10 cellular contexts compared by ENCODE assay signal in the genomic region with DNA sequence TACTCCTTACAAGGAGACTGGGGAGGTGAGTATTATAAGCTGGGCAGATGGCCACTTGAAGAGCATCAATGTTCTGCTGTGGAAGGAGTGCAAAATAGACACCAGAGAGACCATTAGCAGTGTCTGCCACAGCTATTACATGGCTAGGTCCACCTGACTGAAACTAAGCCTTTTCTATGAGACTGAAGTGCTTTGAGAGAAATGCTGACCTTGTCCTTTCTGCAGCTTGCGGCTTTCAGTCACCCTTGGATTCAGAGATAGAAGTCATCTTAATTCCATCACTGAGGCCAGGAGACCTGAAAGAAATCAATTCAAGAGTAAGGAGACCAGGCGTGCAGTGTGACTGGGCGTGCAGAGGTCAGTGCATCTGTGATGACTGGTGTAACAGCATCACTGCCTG. TPM values are rescaled to one million over a fixed set of nuclear protein-coding genes. Genes with fewer than 3 reads are reported as not detected.
A peak's percentile ranks its signal among the peaks of the same experiment; 100 is the strongest.
DNase-seq lines count a peak whose midpoint lies in the region; ATAC-seq and TF ChIP-seq lines count a peak whose summit lies in the region.
"Had no signal": no experiment of that assay in that cellular context is flagged by ENCODE, and none has a peak within 500 bp of the region (broad histone marks: within the 10 kb centered on the region; RNA-seq: fewer than 3 reads in every experiment).

No MANE protein-coding gene starts in this region.

- H3K4me3 ChIP-seq in BLaER1 treated with 17β-estradiol and CSF1 and Interleukin-3, amounts not matched to agents 10 nM and 100 nM = peak overlapping the region; percentile 55 to 88 (median 76)
- H3K4me3 ChIP-seq in KMS-11 (IDR thresholded peaks at IDR 0.05; ENCODE audit: insufficient read depth, low read depth, low read length) (no peak overlapping the region), brain microvascular endothelial cell (ENCODE audit: low read depth, low read length) (no peak overlapping the region)
- peak overlapping the region; percentile 83 for H3K4me3 ChIP-seq in effector memory CD4-positive, alpha-beta T cell (ENCODE audit: insufficient read depth, low read depth, low read length, poor library complexity, severe bottlenecking)

- H3K27ac ChIP-seq in BLaER1 treated with 17β-estradiol and CSF1 and Interleukin-3, amounts not matched to agents 10 nM and 100 nM = no peak overlapping the region
- H3K27ac ChIP-seq in KMS-11 (no peak overlapping the region), brain microvascular endothelial cell (no peak overlapping the region)
- no peak overlapping the region for H3K27ac ChIP-seq in effector memory CD4-positive, alpha-beta T cell (ENCODE audit: insufficient read depth, low read length, poor library complexity, severe bottlenecking)

- H3K27me3 Mint-ChIP-seq in natural killer cell treated with Interleukin-12 subunit alpha and Interleukin-12 subunit beta and Interleukin-15 and Interleukin-18, amount 100 ng/mL, for 72 hours = peaks cover 0 to 3% of the 10 kb centered on the region in 2 donors

- DNase-seq in effector memory CD4-positive, alpha-beta T cell = no peak
- no peak for DNase-seq in natural killer cell treated with Interleukin-12 subunit alpha and Interleukin-12 subunit beta and Interleukin-15 and Interleukin-18, amount 100 ng/mL, for 72 hours (ENCODE audit: low spot score)
- DNase-seq in SHP77 (lab: John Stamatoyannopoulos, UW) = no peak
- no peak for DNase-seq in brain microvascular endothelial cell
- DNase-seq in stimulated activated naive CD4-positive, alpha-beta T cell (lab: John Stamatoyannopoulos, UW) = no peak

- peak overlapping the region; percentile 80 for H3K4me3 Mint-ChIP-seq in natural killer cell treated with Interleukin-12 subunit alpha and Interleukin-12 subunit beta and Interleukin-15 and Interleukin-18, amount 100 ng/mL, for 72 hours

- H4K20me1 ChIP-seq in BLaER1 treated with 17β-estradiol and CSF1 and Interleukin-3, amounts not matched to agents 10 nM and 100 nM = no peaks in the 10 kb centered on the region
- H4K20me1 ChIP-seq in KMS-11 (ENCODE audit: insufficient read depth) = no peaks in the 10 kb centered on the region

- peak overlapping the region; percentile 98; the same call in 1 of the 2 replicates for H2AFZ ChIP-seq in KMS-11 (ENCODE audit: low read depth)

- H3K4me1 ChIP-seq in BLaER1 treated with 17β-estradiol and CSF1 and Interleukin-3, amounts not matched to agents 10 nM and 100 nM = peaks cover 10 to 27% (median 13%) of the 10 kb centered on the region in 10 experiments
- H3K4me1 ChIP-seq in KMS-11 (ENCODE audit: low read depth, poor library complexity, severe bottlenecking) = no peaks in the 10 kb centered on the region
- peaks cover 8% of the 10 kb centered on the region for H3K4me1 ChIP-seq in effector memory CD4-positive, alpha-beta T cell (ENCODE audit: control insufficient read depth, insufficient read depth, low read length, poor library complexity, severe bottlenecking)

- peak overlapping the region in 10 of 11 experiments; percentile 54 to 91 (median 74); a peak in 18 of 22 replicates for H3K4me2 ChIP-seq in BLaER1 treated with 17β-estradiol and CSF1 and Interleukin-3, amounts not matched to agents 10 nM and 100 nM
- H3K4me2 ChIP-seq in KMS-11 = peak overlapping the region; percentile 43; the same call in 1 of the 2 replicates

- TF ChIP-seq CTCF in KMS-11 (conservative IDR thresholded peaks at IDR 0.05; ENCODE audit: low read depth, low read length) (no peak), brain microvascular endothelial cell (IDR thresholded peaks at IDR 0.05; ENCODE audit: low read depth, low read length, missing control alignments) (no peak)

- peaks cover 12% of the 10 kb centered on the region for H3K9me3 Mint-ChIP-seq in natural killer cell treated with Interleukin-12 subunit alpha and Interleukin-12 subunit beta and Interleukin-15 and Interleukin-18, amount 100 ng/mL, for 72 hours

- in situ Hi-C loops in brain microvascular endothelial cell (cut with HindIII; ENCODE audit: low pct_ligation_motif_present, low sequenced_read_pairs) = no loop called here

- peaks cover 26 to 53% (median 34%) of the 10 kb centered on the region in 11 experiments for H3K36me3 ChIP-seq in BLaER1 treated with 17β-estradiol and CSF1 and Interleukin-3, amounts not matched to agents 10 nM and 100 nM
- H3K36me3 ChIP-seq in KMS-11 (ENCODE audit: insufficient read depth) (no peaks in the 10 kb centered on the region), brain microvascular endothelial cell (replicated peaks) (no peaks in the 10 kb centered on the region)
- peaks cover 8% of the 10 kb centered on the region for H3K36me3 ChIP-seq in effector memory CD4-positive, alpha-beta T cell (ENCODE audit: control insufficient read depth, insufficient read depth, low read length)

- peaks cover 84 to 94% (median 89%) of the 10 kb centered on the region in 11 experiments for H3K9me3 ChIP-seq in BLaER1 treated with 17β-estradiol and CSF1 and Interleukin-3, amounts not matched to agents 10 nM and 100 nM (replicated peaks in 1 of 11)
- H3K9me3 ChIP-seq in effector memory CD4-positive, alpha-beta T cell (ENCODE audit: control insufficient read depth, low read length) = peaks cover 17% of the 10 kb centered on the region

- no peak overlapping the region for H3K9ac ChIP-seq in BLaER1 treated with 17β-estradiol and CSF1 and Interleukin-3, amounts not matched to agents 10 nM and 100 nM
- no peak overlapping the region for H3K9ac ChIP-seq in KMS-11

- no peak for ATAC-seq in natural killer cell treated with Interleukin-12 subunit alpha and Interleukin-12 subunit beta and Interleukin-15 and Interleukin-18, amount 100 ng/mL, for 72 hours
- ATAC-seq in GM21360 (IDR thresholded peaks at IDR 0.05; ENCODE audit: unreplicated experiment) = no peak

- H3K27me3 ChIP-seq in BLaER1 treated with 17β-estradiol and CSF1 and Interleukin-3, amounts not matched to agents 10 nM and 100 nM = no peaks in the 10 kb centered on the region
- no peaks in the 10 kb centered on the region for H3K27me3 ChIP-seq in KMS-11 (ENCODE audit: insufficient read depth, low read depth)
- H3K27me3 ChIP-seq in effector memory CD4-positive, alpha-beta T cell (replicated peaks; ENCODE audit: control insufficient read depth, insufficient read depth, low read length, poor library complexity, severe bottlenecking) = no peaks in the 10 kb centered on the region
- no peaks in the 10 kb centered on the region for H3K27me3 ChIP-seq in brain microvascular endothelial cell (replicated peaks)
- H3K27me3 ChIP-seq: right atrium auricular region had no signal

- H3K4me1 Mint-ChIP-seq in natural killer cell treated with Interleukin-12 subunit alpha and Interleukin-12 subunit beta and Interleukin-15 and Interleukin-18, amount 100 ng/mL, for 72 hours (ENCODE audit: low read depth in 2 of 2) = peaks cover 5 to 21% of the 10 kb centered on the region in 2 donors

- no peaks in the 10 kb centered on the region for H3K79me2 ChIP-seq in KMS-11 (ENCODE audit: insufficient read depth, low read depth)

- H3K27ac Mint-ChIP-seq in natural killer cell treated with Interleukin-12 subunit alpha and Interleukin-12 subunit beta and Interleukin-15 and Interleukin-18, amount 100 ng/mL, for 72 hours = peak overlapping the region in 1 of 2 donors; percentile 79

- peaks cover 48% of the 10 kb centered on the region for H3K36me3 Mint-ChIP-seq in natural killer cell treated with Interleukin-12 subunit alpha and Interleukin-12 subunit beta and Interleukin-15 and Interleukin-18, amount 100 ng/mL, for 72 hours

RNA-seq across cellular contexts. Expression of a gene that starts 1.3 kb away (rescaled TPM):
- total RNA-seq in natural killer cell treated with Interleukin-12 subunit alpha and Interleukin-12 subunit beta and Interleukin-15 and Interleukin-18, amount 100 ng/mL, for 72 hours = 1 to 10 TPM in 1 of 2 donors, under 1 TPM in 1; 0.64 to 3.5 TPM
- total RNA-seq: OCI-LY7 had no signal

RNA-seq across cellular contexts. Expression of a gene that starts 29.8 kb away (rescaled TPM):
- 1 to 10 TPM in 1 of 2 donors, under 1 TPM in 1; 0.20 to 1.1 TPM for total RNA-seq in natural killer cell treated with Interleukin-12 subunit alpha and Interleukin-12 subunit beta and Interleukin-15 and Interleukin-18, amount 100 ng/mL, for 72 hours
- total RNA-seq: OCI-LY7 had no signal

RNA-seq across cellular contexts. Expression of a gene that starts 29.8 kb away (rescaled TPM):
- total RNA-seq in natural killer cell treated with Interleukin-12 subunit alpha and Interleukin-12 subunit beta and Interleukin-15 and Interleukin-18, amount 100 ng/mL, for 72 hours = 1 to 10 TPM; 2.3 to 6.7 TPM

RNA-seq across cellular contexts. Expression of a gene that starts 57.7 kb away (rescaled TPM):
- total RNA-seq in natural killer cell treated with Interleukin-12 subunit alpha and Interleukin-12 subunit beta and Interleukin-15 and Interleukin-18, amount 100 ng/mL, for 72 hours = 1 to 10 TPM; 4.8 to 8.5 TPM

Comparison
In these comparisons a context has a peak if more than half of its experiments do, and no peak if none do; other contexts are left out.
1. H3K4me3 ChIP-seq: peak in BLaER1 treated with 17β-estradiol and CSF1 and Interleukin-3, amounts not matched to agents 10 nM and 100 nM (10 of 10) and effector memory CD4-positive, alpha-beta T cell (single experiment); none in KMS-11 (single experiment) and brain microvascular endothelial cell (single experiment).